ENCODE assay signal across 2 cellular contexts in genomic region chr4:169625886-169626285, GRCh38.
TF ChIP-seq lines count a peak whose summit lies in the region.

No MANE protein-coding gene starts in this region.

TF ChIP-seq in GM23338, 12 proteins besides CTCF, POLR2A, EP300 and RAD21:
- no peak for TF ChIP-seq NANOG (IDR thresholded peaks at IDR 0.05; ENCODE audit: borderline replicate concordance)
- no peak for TF ChIP-seq ZNF462 (CRISPR knock-in tag; IDR thresholded peaks at IDR 0.05)
- no peak for TF ChIP-seq CREB1 (CRISPR knock-in tag; IDR thresholded peaks at IDR 0.05; ENCODE audit: low read depth)
- TF ChIP-seq JUNB (IDR thresholded peaks at IDR 0.05; ENCODE audit: unreplicated experiment), result no peak
- TF ChIP-seq POLR2AphosphoS5 (IDR thresholded peaks at IDR 0.05; ENCODE audit: low read depth), result no peak
- TF ChIP-seq EZH2phosphoT487 (IDR thresholded peaks at IDR 0.05; ENCODE audit: unreplicated experiment), result no peak
- TF ChIP-seq ZNF114 (CRISPR knock-in tag; IDR thresholded peaks at IDR 0.05), result no peak
- TF ChIP-seq, protein P1, sequence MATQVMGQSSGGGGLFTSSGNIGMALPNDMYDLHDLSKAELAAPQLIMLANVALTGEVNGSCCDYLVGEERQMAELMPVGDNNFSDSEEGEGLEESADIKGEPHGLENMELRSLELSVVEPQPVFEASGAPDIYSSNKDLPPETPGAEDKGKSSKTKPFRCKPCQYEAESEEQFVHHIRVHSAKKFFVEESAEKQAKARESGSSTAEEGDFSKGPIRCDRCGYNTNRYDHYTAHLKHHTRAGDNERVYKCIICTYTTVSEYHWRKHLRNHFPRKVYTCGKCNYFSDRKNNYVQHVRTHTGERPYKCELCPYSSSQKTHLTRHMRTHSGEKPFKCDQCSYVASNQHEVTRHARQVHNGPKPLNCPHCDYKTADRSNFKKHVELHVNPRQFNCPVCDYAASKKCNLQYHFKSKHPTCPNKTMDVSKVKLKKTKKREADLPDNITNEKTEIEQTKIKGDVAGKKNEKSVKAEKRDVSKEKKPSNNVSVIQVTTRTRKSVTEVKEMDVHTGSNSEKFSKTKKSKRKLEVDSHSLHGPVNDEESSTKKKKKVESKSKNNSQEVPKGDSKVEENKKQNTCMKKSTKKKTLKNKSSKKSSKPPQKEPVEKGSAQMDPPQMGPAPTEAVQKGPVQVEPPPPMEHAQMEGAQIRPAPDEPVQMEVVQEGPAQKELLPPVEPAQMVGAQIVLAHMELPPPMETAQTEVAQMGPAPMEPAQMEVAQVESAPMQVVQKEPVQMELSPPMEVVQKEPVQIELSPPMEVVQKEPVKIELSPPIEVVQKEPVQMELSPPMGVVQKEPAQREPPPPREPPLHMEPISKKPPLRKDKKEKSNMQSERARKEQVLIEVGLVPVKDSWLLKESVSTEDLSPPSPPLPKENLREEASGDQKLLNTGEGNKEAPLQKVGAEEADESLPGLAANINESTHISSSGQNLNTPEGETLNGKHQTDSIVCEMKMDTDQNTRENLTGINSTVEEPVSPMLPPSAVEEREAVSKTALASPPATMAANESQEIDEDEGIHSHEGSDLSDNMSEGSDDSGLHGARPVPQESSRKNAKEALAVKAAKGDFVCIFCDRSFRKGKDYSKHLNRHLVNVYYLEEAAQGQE (IDR thresholded peaks at IDR 0.05; ENCODE audit: unreplicated experiment), result no peak
- TF ChIP-seq, protein P2, sequence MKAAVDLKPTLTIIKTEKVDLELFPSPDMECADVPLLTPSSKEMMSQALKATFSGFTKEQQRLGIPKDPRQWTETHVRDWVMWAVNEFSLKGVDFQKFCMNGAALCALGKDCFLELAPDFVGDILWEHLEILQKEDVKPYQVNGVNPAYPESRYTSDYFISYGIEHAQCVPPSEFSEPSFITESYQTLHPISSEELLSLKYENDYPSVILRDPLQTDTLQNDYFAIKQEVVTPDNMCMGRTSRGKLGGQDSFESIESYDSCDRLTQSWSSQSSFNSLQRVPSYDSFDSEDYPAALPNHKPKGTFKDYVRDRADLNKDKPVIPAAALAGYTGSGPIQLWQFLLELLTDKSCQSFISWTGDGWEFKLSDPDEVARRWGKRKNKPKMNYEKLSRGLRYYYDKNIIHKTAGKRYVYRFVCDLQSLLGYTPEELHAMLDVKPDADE (IDR thresholded peaks at IDR 0.05), result no peak
- no peak for TF ChIP-seq ZNF331 (CRISPR knock-in tag; IDR thresholded peaks at IDR 0.05; ENCODE audit: low read depth)
- no peak for TF ChIP-seq EZH2 (IDR thresholded peaks at IDR 0.05; ENCODE audit: low read depth, unreplicated experiment)
- no peak for TF ChIP-seq STAT1 (IDR thresholded peaks at IDR 0.05; ENCODE audit: unreplicated experiment)

TF ChIP-seq in H1, 55 proteins besides CTCF, POLR2A, EP300 and RAD21:
- TF ChIP-seq KDM1A (IDR thresholded peaks at IDR 0.05; ENCODE audit: borderline replicate concordance, low read length) (no peak), FOSL1 (IDR thresholded peaks at IDR 0.05; ENCODE audit: insufficient read depth, low read depth, low read length) (no peak), MAFK (IDR thresholded peaks at IDR 0.05; ENCODE audit: low read depth, low read length) (no peak), BRCA1 (IDR thresholded peaks at IDR 0.05; ENCODE audit: low read depth, low read length) (no peak), CBX5 (IDR thresholded peaks at IDR 0.05; ENCODE audit: low read depth, low read length) (no peak), TCF12 (IDR thresholded peaks at IDR 0.05; ENCODE audit: low read depth, low read length) (no peak)
- TF ChIP-seq, protein P3, sequence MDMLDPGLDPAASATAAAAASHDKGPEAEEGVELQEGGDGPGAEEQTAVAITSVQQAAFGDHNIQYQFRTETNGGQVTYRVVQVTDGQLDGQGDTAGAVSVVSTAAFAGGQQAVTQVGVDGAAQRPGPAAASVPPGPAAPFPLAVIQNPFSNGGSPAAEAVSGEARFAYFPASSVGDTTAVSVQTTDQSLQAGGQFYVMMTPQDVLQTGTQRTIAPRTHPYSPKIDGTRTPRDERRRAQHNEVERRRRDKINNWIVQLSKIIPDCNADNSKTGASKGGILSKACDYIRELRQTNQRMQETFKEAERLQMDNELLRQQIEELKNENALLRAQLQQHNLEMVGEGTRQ (IDR thresholded peaks at IDR 0.05; ENCODE audit: low read length), result no peak
TF ChIP-seq in H1: peak in this region for 0.
